ENCODE assay signal across 15 cellular contexts in genomic region chr1:180920702-180921101, GRCh38. TPM values are rescaled to one million over a fixed set of nuclear protein-coding genes. Genes with fewer than 3 reads are reported as not detected.
DNase-seq lines count a peak whose midpoint lies in the region; ATAC-seq and TF ChIP-seq lines count a peak whose summit lies in the region.
"Had no signal": no experiment of that assay in that cellular context is flagged by ENCODE, and none has a peak within 500 bp of the region (broad histone marks: within the 10 kb centered on the region; RNA-seq: fewer than 3 reads in every experiment).

No MANE protein-coding gene starts in this region.

- H3K36me3 ChIP-seq in DND-41 (ENCODE audit: insufficient read depth, low read length) = no peaks in the 10 kb centered on the region
- no peaks in the 10 kb centered on the region for H3K36me3 ChIP-seq in WERI-Rb-1
- H3K36me3 ChIP-seq in kidney epithelial cell (ENCODE audit: control insufficient read depth, insufficient read depth, low read length) = no peaks in the 10 kb centered on the region
- H3K36me3 ChIP-seq: prostate gland had no signal

- no peaks in the 10 kb centered on the region for H4K20me1 ChIP-seq in DND-41 (ENCODE audit: insufficient read depth, low read length)

- no peaks in the 10 kb centered on the region for H3K27me3 ChIP-seq in DND-41 (ENCODE audit: insufficient read depth, low read length, poor library complexity)
- H3K27me3 ChIP-seq in WERI-Rb-1 (ENCODE audit: insufficient read depth, low read depth, severe bottlenecking) = no peaks in the 10 kb centered on the region
- peaks cover 8% of the 10 kb centered on the region for H3K27me3 ChIP-seq in kidney epithelial cell (ENCODE audit: control insufficient read depth, insufficient read depth, low read length)

- H2AFZ ChIP-seq in DND-41 (ENCODE audit: low read depth, low read length) = no peak overlapping the region

- no peak for ATAC-seq in DND-41 (ENCODE audit: insufficient read depth, low read depth)
- ATAC-seq in GM21526 (IDR thresholded peaks at IDR 0.05; ENCODE audit: low FRiP score, unreplicated experiment) = no peak
- ATAC-seq in HG02678 (IDR thresholded peaks at IDR 0.05; ENCODE audit: unreplicated experiment) = no peak

- H3K4me2 ChIP-seq in DND-41 (ENCODE audit: insufficient read depth, low read length) = no peak overlapping the region

- H3K9ac ChIP-seq in DND-41 (ENCODE audit: low read depth, low read length) = no peak overlapping the region

- DNase-seq in DND-41 = no peak
- no peak for DNase-seq in GM20000 (ENCODE audit: low spot score)
- DNase-seq in WERI-Rb-1 = no peak
- no peak for DNase-seq in kidney epithelial cell (ENCODE audit: low read depth)
- DNase-seq in activated CD4-positive, alpha-beta T cell treated with anti-CD3 and anti-CD28 coated beads, Interleukin-2, amount 50 U/mL, for 4 hours = no peak
- DNase-seq in GOT3 (lab: John Stamatoyannopoulos, UW) = no peak
- DNase-seq: activated naive CD8-positive, alpha-beta T cell treated with anti-CD3 and anti-CD28 coated beads, Interleukin-2, amount 10 ng/mL, durations not matched to agents 7 days and 5 days; mesendoderm; NCI-H2081; stimulated activated CD4-positive, alpha-beta T cell treated with anti-CD3 and anti-CD28 coated beads, Interleukin-4, amount 100 ng/mL, for 1 hour; T-helper 9 cell had no signal

- no peak overlapping the region for H3K27ac ChIP-seq in DND-41 (ENCODE audit: low read length)
- no peak overlapping the region for H3K27ac ChIP-seq in WERI-Rb-1
- H3K27ac ChIP-seq: prostate gland had no signal

- H3K4me1 ChIP-seq in DND-41 (ENCODE audit: insufficient read depth, low read length) = no peaks in the 10 kb centered on the region
- H3K4me1 ChIP-seq: prostate gland had no signal

- H3K9me3 ChIP-seq in DND-41 (ENCODE audit: insufficient read depth, low read length, severe bottlenecking) = no peaks in the 10 kb centered on the region
- no peaks in the 10 kb centered on the region for H3K9me3 ChIP-seq in WERI-Rb-1 (ENCODE audit: severe bottlenecking)
- H3K9me3 ChIP-seq: prostate gland had no signal

- H3K4me3 ChIP-seq in DND-41 (ENCODE audit: low read depth in 1 of 2, low read length in 2 of 2) (no peak overlapping the region), WERI-Rb-1 (ENCODE audit: low read depth, low read length) (no peak overlapping the region), kidney epithelial cell (ENCODE audit: low read depth, low read length) (no peak overlapping the region)
- H3K4me3 ChIP-seq: prostate gland had no signal

- TF ChIP-seq CTCF in DND-41 (IDR thresholded peaks at IDR 0.05; ENCODE audit: borderline replicate concordance, extremely low read depth, low read length, poor library complexity, severe bottlenecking) = peak; percentile 44
- TF ChIP-seq CTCF in GM20000 (IDR thresholded peaks at IDR 0.05; ENCODE audit: extremely low read depth, missing control alignments) = peak; percentile 48
- peak; percentile 16; the same call in 1 of the 2 replicates for TF ChIP-seq CTCF in WERI-Rb-1 (IDR thresholded peaks at IDR 0.05; ENCODE audit: low read depth, low read length)
- TF ChIP-seq CTCF in kidney epithelial cell (IDR thresholded peaks at IDR 0.05; ENCODE audit: insufficient read depth, low read length, poor library complexity, severe bottlenecking) = peak; percentile 15

- no peaks in the 10 kb centered on the region for H3K79me2 ChIP-seq in DND-41 (ENCODE audit: insufficient read depth, low read length)

RNA-seq across cellular contexts. Expression of gene KIAA1614, which starts 8.0 kb away (rescaled TPM):
- total RNA-seq in kidney epithelial cell = 7.2 and 10.2 TPM in 2 replicates
- total RNA-seq: HT-29 had no signal
